13 cellular contexts compared by ENCODE assay signal in the genomic region with DNA sequence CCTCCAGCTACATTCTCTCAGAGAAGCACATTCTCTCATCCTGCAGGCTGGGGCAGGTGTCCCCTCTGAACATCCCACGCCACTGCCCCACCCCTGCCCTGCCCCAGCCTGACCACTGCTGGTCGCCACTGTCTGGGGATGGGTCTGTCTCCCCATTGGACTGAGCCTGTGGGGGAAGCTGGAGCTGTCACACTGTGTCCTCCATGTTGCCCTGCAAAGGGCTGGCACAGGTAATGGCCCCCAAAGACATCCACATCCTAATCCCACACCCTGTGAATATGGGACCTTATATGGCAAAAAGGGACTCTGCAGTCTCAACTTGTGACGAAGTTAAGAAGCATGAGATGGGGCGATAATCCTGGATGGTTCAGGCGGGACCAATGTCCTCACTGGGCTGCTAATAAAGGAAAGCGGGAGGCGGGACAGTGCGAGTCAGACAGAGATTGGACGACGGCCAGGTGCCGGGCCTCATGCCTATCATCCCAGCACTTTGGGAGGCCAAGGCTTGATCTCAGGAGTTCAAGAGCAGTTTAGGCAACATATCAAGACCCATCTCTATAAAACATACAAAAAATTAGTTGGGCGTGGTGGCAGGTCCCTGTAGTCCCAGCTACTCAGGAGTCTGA. TPM values are rescaled to one million over a fixed set of nuclear protein-coding genes. Genes with fewer than 3 reads are reported as not detected.
DNase-seq lines count a peak whose midpoint lies in the region; ATAC-seq and TF ChIP-seq lines count a peak whose summit lies in the region.
"Had no signal": no experiment of that assay in that cellular context is flagged by ENCODE, and none has a peak within 500 bp of the region (broad histone marks: within the 10 kb centered on the region; RNA-seq: fewer than 3 reads in every experiment).

No MANE protein-coding gene starts in this region.

- no peak overlapping the region for H3K4me3 ChIP-seq in ascending aorta

- peak overlapping the region; percentile 50 to 70 for H3K27ac ChIP-seq in ascending aorta

- no peaks in the 10 kb centered on the region for H3K27me3 Mint-ChIP-seq in stimulated activated memory B cell treated with anti-CD40 and anti-IgM and Interleukin-4, amounts not matched to agents 10 μg/mL and 1 μg/mL and 100 μg/mL, for 72 hours
- H3K27me3 Mint-ChIP-seq in activated T-cell treated with anti-CD3 and anti-CD28 coated beads, Interleukin-2, amount 50 U/mL, for 72 hours (ENCODE audit: low read depth), result no peaks in the 10 kb centered on the region
- H3K27me3 Mint-ChIP-seq: memory B cell had no signal

- H3K36me3 ChIP-seq in ascending aorta, result peaks cover 39 to 44% of the 10 kb centered on the region in 2 donors

- peak overlapping the region; percentile 32 for H3K27ac Mint-ChIP-seq in stimulated activated memory B cell treated with anti-CD40 and anti-IgM and Interleukin-4, amounts not matched to agents 10 μg/mL and 1 μg/mL and 100 μg/mL, for 72 hours
- no peak overlapping the region for H3K27ac Mint-ChIP-seq in activated T-cell treated with anti-CD3 and anti-CD28 coated beads, Interleukin-2, amount 50 U/mL, for 72 hours
- H3K27ac Mint-ChIP-seq: memory B cell had no signal

- H3K4me3 Mint-ChIP-seq in stimulated activated memory B cell treated with anti-CD40 and anti-IgM and Interleukin-4, amounts not matched to agents 10 μg/mL and 1 μg/mL and 100 μg/mL, for 72 hours, result no peak overlapping the region
- H3K4me3 Mint-ChIP-seq in activated T-cell treated with anti-CD3 and anti-CD28 coated beads, Interleukin-2, amount 50 U/mL, for 72 hours, result no peak overlapping the region
- H3K4me3 Mint-ChIP-seq: memory B cell had no signal

- TF ChIP-seq CTCF in ascending aorta (IDR thresholded peaks at IDR 0.05), result no peak

- H3K4me1 Mint-ChIP-seq in stimulated activated memory B cell treated with anti-CD40 and anti-IgM and Interleukin-4, amounts not matched to agents 10 μg/mL and 1 μg/mL and 100 μg/mL, for 72 hours, result peaks cover 23% of the 10 kb centered on the region
- H3K4me1 Mint-ChIP-seq in activated T-cell treated with anti-CD3 and anti-CD28 coated beads, Interleukin-2, amount 50 U/mL, for 72 hours (ENCODE audit: low read depth), result no peaks in the 10 kb centered on the region

- peaks cover 2 to 8% of the 10 kb centered on the region in 2 donors for H3K4me1 ChIP-seq in ascending aorta

- H3K9me3 Mint-ChIP-seq in stimulated activated memory B cell treated with anti-CD40 and anti-IgM and Interleukin-4, amounts not matched to agents 10 μg/mL and 1 μg/mL and 100 μg/mL, for 72 hours, result no peaks in the 10 kb centered on the region
- no peaks in the 10 kb centered on the region for H3K9me3 Mint-ChIP-seq in activated T-cell treated with anti-CD3 and anti-CD28 coated beads, Interleukin-2, amount 50 U/mL, for 72 hours
- H3K9me3 Mint-ChIP-seq: memory B cell had no signal

- H3K36me3 Mint-ChIP-seq in stimulated activated memory B cell treated with anti-CD40 and anti-IgM and Interleukin-4, amounts not matched to agents 10 μg/mL and 1 μg/mL and 100 μg/mL, for 72 hours, result peaks cover 46% of the 10 kb centered on the region
- peaks cover 2 to 7% of the 10 kb centered on the region in 2 donors for H3K36me3 Mint-ChIP-seq in activated T-cell treated with anti-CD3 and anti-CD28 coated beads, Interleukin-2, amount 50 U/mL, for 72 hours (ENCODE audit: insufficient read depth in 2 of 2)

- DNase-seq in HCEC 1CT, result peak; percentile 68
- peak in 1 of 2 donors; percentile 86 for DNase-seq in ascending aorta (ENCODE audit: low spot score in 2 of 2)
- DNase-seq in cardiac septum (ENCODE audit: low spot score), result peak; percentile 84
- DNase-seq in activated T-cell treated with anti-CD3 and anti-CD28 coated beads, Interleukin-2, amount 50 U/mL, for 72 hours, result no peak
- no peak for DNase-seq in epidermal melanocyte (ENCODE audit: insufficient read length, low spot score)
- DNase-seq in NCI-H2029 treated with DMSO at 0.1 percent for 48 hours (lab: John Stamatoyannopoulos, UW), result no peak
- DNase-seq: activated T-cell treated with anti-CD3 and anti-CD28 coated beads, Interleukin-2, amount 50 U/mL, for 1 hour; effector CD8-positive, alpha-beta T cell; NCI-H146; SW 1271 had no signal

- intact Hi-C loops in ascending aorta (cut with DNase I), result no loop called here
- intact Hi-C loops in cardiac septum (cut with DNase I), result no loop called here

- no peaks in the 10 kb centered on the region for H3K9me3 ChIP-seq in ascending aorta

- no peak for ATAC-seq in stimulated activated memory B cell treated with anti-CD40 and anti-IgM and Interleukin-4, amounts not matched to agents 10 μg/mL and 1 μg/mL and 100 μg/mL, for 72 hours
- no peak for ATAC-seq in GM19328 (IDR thresholded peaks at IDR 0.05; ENCODE audit: unreplicated experiment)
- ATAC-seq in activated T-cell treated with anti-CD3 and anti-CD28 coated beads, Interleukin-2, amount 50 U/mL, for 72 hours (replicated peaks in 1 of 2), result no peak

- no peaks in the 10 kb centered on the region for H3K27me3 ChIP-seq in ascending aorta

RNA-seq across cellular contexts. Expression of a gene that starts 9.1 kb away (rescaled TPM):
- total RNA-seq in ascending aorta (96.6 TPM), cardiac septum (77.3 TPM)
- 10 to 100 TPM; 61.7 to 64.3 TPM for total RNA-seq in activated T-cell treated with anti-CD3 and anti-CD28 coated beads, Interleukin-2, amount 50 U/mL, for 72 hours

RNA-seq across cellular contexts. Expression of a gene that starts 19.2 kb away (rescaled TPM):
- 23.7 TPM for total RNA-seq in ascending aorta
- 93.0 TPM for total RNA-seq in cardiac septum
- total RNA-seq in activated T-cell treated with anti-CD3 and anti-CD28 coated beads, Interleukin-2, amount 50 U/mL, for 72 hours, result 10 to 100 TPM; 22.7 to 30.0 TPM

RNA-seq across cellular contexts. Expression of a gene that starts 53.2 kb away (rescaled TPM):
- total RNA-seq in ascending aorta, result 86.8 TPM
- 6.8 TPM for total RNA-seq in cardiac septum
- 100 to 1,000 TPM; 364 to 374 TPM for total RNA-seq in activated T-cell treated with anti-CD3 and anti-CD28 coated beads, Interleukin-2, amount 50 U/mL, for 72 hours

Comparison
In these comparisons a context has a peak if more than half of its experiments do, and no peak if none do; other contexts are left out.
1. DNase-seq: peak in HCEC 1CT (single experiment) and cardiac septum (single experiment); none in activated T-cell treated with anti-CD3 and anti-CD28 coated beads, Interleukin-2, amount 50 U/mL, for 72 hours (0 of 2), epidermal melanocyte (single experiment) and NCI-H2029 treated with DMSO at 0.1 percent for 48 hours (single experiment).
2. RNA of a gene that starts 53.2 kb away (total RNA-seq): 364 to 374 TPM in activated T-cell treated with anti-CD3 and anti-CD28 coated beads, Interleukin-2, amount 50 U/mL, for 72 hours and 86.8 TPM in ascending aorta (single experiment); 6.8 TPM in cardiac septum (single experiment); every median in the first group is over 10 times any median in the second.